ENCODE assay signal across 1 cellular context in the genomic region with DNA sequence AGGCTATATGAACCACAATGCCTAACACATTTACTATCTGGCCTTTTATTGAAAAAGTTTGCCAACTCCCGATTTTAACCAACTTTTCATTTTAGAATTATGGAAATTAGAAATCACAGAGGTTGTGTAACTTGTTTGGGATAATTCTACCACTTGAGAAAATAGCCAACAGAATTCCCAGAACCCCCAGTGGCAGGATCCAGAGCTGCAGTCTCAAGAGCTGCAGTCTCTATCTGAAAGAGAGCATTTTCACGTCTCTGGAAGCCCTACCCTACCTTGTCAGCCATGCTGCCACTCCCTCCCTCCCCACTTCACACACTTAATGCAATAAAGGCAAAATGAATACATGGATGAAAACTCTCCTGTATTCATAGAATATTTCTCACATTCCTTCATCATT.
TF ChIP-seq lines count a peak whose summit lies in the region.

No MANE protein-coding gene starts in this region.

TF ChIP-seq in WTC11, 78 proteins besides CTCF, POLR2A, EP300 and RAD21 (continued from another document):
- TF ChIP-seq, protein P1, sequence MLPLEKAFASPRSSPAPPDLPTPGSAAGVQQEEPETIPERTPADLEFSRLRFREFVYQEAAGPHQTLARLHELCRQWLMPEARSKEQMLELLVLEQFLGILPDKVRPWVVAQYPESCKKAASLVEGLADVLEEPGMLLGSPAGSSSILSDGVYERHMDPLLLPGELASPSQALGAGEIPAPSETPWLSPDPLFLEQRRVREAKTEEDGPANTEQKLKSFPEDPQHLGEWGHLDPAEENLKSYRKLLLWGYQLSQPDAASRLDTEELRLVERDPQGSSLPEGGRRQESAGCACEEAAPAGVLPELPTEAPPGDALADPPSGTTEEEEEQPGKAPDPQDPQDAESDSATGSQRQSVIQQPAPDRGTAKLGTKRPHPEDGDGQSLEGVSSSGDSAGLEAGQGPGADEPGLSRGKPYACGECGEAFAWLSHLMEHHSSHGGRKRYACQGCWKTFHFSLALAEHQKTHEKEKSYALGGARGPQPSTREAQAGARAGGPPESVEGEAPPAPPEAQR (CRISPR knock-in tag; IDR thresholded peaks at IDR 0.05) = no peak
- TF ChIP-seq SMAD3 (CRISPR knock-in tag; IDR thresholded peaks at IDR 0.05; ENCODE audit: borderline replicate concordance) (no peak), KAT7 (CRISPR knock-in tag; IDR thresholded peaks at IDR 0.05; ENCODE audit: borderline replicate concordance) (no peak), ZNF121 (CRISPR knock-in tag; IDR thresholded peaks at IDR 0.05) (no peak), TEAD4 (CRISPR knock-in tag; IDR thresholded peaks at IDR 0.05) (no peak), NR2C2 (CRISPR knock-in tag; IDR thresholded peaks at IDR 0.05) (no peak), JUN (CRISPR knock-in tag; IDR thresholded peaks at IDR 0.05) (no peak), PRRX2 (CRISPR knock-in tag; IDR thresholded peaks at IDR 0.05) (no peak), FOXK1 (CRISPR knock-in tag; IDR thresholded peaks at IDR 0.05) (no peak), ZNF263 (CRISPR knock-in tag; IDR thresholded peaks at IDR 0.05; ENCODE audit: low read depth) (no peak)
- TF ChIP-seq, protein P2, sequence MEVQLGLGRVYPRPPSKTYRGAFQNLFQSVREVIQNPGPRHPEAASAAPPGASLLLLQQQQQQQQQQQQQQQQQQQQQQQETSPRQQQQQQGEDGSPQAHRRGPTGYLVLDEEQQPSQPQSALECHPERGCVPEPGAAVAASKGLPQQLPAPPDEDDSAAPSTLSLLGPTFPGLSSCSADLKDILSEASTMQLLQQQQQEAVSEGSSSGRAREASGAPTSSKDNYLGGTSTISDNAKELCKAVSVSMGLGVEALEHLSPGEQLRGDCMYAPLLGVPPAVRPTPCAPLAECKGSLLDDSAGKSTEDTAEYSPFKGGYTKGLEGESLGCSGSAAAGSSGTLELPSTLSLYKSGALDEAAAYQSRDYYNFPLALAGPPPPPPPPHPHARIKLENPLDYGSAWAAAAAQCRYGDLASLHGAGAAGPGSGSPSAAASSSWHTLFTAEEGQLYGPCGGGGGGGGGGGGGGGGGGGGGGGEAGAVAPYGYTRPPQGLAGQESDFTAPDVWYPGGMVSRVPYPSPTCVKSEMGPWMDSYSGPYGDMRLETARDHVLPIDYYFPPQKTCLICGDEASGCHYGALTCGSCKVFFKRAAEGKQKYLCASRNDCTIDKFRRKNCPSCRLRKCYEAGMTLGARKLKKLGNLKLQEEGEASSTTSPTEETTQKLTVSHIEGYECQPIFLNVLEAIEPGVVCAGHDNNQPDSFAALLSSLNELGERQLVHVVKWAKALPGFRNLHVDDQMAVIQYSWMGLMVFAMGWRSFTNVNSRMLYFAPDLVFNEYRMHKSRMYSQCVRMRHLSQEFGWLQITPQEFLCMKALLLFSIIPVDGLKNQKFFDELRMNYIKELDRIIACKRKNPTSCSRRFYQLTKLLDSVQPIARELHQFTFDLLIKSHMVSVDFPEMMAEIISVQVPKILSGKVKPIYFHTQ (CRISPR knock-in tag; IDR thresholded peaks at IDR 0.05) = no peak
- TF ChIP-seq, protein P3, sequence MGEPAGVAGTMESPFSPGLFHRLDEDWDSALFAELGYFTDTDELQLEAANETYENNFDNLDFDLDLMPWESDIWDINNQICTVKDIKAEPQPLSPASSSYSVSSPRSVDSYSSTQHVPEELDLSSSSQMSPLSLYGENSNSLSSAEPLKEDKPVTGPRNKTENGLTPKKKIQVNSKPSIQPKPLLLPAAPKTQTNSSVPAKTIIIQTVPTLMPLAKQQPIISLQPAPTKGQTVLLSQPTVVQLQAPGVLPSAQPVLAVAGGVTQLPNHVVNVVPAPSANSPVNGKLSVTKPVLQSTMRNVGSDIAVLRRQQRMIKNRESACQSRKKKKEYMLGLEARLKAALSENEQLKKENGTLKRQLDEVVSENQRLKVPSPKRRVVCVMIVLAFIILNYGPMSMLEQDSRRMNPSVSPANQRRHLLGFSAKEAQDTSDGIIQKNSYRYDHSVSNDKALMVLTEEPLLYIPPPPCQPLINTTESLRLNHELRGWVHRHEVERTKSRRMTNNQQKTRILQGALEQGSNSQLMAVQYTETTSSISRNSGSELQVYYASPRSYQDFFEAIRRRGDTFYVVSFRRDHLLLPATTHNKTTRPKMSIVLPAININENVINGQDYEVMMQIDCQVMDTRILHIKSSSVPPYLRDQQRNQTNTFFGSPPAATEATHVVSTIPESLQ (CRISPR knock-in tag; IDR thresholded peaks at IDR 0.05) = no peak
- TF ChIP-seq, protein P4, sequence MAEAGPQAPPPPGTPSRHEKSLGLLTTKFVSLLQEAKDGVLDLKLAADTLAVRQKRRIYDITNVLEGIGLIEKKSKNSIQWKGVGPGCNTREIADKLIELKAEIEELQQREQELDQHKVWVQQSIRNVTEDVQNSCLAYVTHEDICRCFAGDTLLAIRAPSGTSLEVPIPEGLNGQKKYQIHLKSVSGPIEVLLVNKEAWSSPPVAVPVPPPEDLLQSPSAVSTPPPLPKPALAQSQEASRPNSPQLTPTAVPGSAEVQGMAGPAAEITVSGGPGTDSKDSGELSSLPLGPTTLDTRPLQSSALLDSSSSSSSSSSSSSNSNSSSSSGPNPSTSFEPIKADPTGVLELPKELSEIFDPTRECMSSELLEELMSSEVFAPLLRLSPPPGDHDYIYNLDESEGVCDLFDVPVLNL (CRISPR knock-in tag; IDR thresholded peaks at IDR 0.05; ENCODE audit: borderline replicate concordance, low read depth) = no peak
- TF ChIP-seq, protein P5, sequence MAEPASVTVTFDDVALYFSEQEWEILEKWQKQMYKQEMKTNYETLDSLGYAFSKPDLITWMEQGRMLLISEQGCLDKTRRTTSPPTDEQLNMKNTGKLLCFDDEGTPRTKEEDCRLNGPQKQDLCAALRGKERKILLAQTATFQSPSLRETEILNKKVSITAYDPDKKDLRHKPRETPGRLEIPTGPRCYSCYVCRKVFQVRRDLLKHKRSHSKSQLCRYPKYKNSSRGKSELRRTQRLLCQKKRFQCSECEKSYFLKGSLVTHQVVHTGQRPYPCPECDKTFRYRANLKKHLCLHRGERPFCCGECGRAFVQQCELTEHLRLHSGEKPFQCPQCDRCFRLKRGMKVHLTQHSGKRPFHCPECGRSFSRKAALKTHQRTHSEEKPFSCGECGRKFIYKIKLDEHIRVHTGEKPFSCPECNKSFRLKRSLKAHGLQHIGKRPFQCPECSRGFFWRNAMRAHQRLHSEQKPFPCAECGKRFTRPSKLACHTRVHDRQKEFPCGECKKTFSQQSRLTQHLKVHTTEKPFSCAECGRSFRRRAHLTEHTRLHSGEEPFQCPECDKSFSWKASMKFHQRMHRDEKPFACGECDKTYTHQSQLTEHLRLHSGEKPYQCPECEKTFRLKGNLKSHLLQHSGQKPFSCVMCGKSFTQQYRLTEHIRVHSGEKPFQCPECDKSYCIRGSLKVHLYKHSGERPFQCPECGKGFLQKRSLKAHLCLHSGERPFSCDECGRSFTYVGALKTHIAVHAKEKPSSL (CRISPR knock-in tag; conservative IDR thresholded peaks at IDR 0.05) = no peak
- TF ChIP-seq, protein P6, sequence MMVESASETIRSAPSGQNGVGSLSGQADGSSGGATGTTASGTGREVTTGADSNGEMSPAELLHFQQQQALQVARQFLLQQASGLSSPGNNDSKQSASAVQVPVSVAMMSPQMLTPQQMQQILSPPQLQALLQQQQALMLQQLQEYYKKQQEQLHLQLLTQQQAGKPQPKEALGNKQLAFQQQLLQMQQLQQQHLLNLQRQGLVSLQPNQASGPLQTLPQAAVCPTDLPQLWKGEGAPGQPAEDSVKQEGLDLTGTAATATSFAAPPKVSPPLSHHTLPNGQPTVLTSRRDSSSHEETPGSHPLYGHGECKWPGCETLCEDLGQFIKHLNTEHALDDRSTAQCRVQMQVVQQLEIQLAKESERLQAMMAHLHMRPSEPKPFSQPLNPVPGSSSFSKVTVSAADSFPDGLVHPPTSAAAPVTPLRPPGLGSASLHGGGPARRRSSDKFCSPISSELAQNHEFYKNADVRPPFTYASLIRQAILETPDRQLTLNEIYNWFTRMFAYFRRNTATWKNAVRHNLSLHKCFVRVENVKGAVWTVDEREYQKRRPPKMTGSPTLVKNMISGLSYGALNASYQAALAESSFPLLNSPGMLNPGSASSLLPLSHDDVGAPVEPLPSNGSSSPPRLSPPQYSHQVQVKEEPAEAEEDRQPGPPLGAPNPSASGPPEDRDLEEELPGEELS (CRISPR knock-in tag; IDR thresholded peaks at IDR 0.05) = no peak
- TF ChIP-seq, protein P7, sequence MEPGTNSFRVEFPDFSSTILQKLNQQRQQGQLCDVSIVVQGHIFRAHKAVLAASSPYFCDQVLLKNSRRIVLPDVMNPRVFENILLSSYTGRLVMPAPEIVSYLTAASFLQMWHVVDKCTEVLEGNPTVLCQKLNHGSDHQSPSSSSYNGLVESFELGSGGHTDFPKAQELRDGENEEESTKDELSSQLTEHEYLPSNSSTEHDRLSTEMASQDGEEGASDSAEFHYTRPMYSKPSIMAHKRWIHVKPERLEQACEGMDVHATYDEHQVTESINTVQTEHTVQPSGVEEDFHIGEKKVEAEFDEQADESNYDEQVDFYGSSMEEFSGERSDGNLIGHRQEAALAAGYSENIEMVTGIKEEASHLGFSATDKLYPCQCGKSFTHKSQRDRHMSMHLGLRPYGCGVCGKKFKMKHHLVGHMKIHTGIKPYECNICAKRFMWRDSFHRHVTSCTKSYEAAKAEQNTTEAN (CRISPR knock-in tag; IDR thresholded peaks at IDR 0.05) = no peak
- TF ChIP-seq, protein P8, sequence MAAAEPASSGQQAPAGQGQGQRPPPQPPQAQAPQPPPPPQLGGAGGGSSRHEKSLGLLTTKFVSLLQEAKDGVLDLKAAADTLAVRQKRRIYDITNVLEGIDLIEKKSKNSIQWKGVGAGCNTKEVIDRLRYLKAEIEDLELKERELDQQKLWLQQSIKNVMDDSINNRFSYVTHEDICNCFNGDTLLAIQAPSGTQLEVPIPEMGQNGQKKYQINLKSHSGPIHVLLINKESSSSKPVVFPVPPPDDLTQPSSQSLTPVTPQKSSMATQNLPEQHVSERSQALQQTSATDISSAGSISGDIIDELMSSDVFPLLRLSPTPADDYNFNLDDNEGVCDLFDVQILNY (CRISPR knock-in tag; IDR thresholded peaks at IDR 0.05) = no peak
